23 cellular contexts compared by ENCODE assay signal in genomic region chr15:78110096-78110495, GRCh38. TPM values are rescaled to one million over a fixed set of nuclear protein-coding genes. Genes with fewer than 3 reads are reported as not detected.
DNase-seq lines count a peak whose midpoint lies in the region; ATAC-seq, FAIRE-seq and TF ChIP-seq lines count a peak whose summit lies in the region.
"Had no signal": no experiment of that assay in that cellular context is flagged by ENCODE, and none has a peak within 500 bp of the region (broad histone marks: within the 10 kb centered on the region; RNA-seq: fewer than 3 reads in every experiment).

No MANE protein-coding gene starts in this region.

- H3K4me3 ChIP-seq in right lobe of liver (no peak overlapping the region), HepG2 (replicated peaks in 1 of 3; ENCODE audit: insufficient read depth in 1 of 3, low read depth in 2 of 3, low read length in 3 of 3) (no peak overlapping the region), spleen (no peak overlapping the region), smooth muscle cell (no peak overlapping the region)
- H3K4me3 ChIP-seq: BLaER1, GM23338 had no signal

- H3K27ac Mint-ChIP-seq in nephron progenitor cell: peak overlapping the region; percentile 62
- H3K27ac Mint-ChIP-seq: CD4-positive, alpha-beta memory T cell; GM23338 had no signal

- no TSS peak for BruUV-seq in HepG2 (replicated peaks; lab: Mats Ljungman, UMichigan)

- FAIRE-seq in HepG2 (lab: Jason Lieb, UNC): no peak
- FAIRE-seq: GM12892, GM18507, H54, HTR-8/SVneo had no signal

- ATAC-seq in right lobe of liver (no peak), HepG2 (no peak), GM21528 (IDR thresholded peaks at IDR 0.05; ENCODE audit: low FRiP score, unreplicated experiment) (no peak)
- ATAC-seq: GM23338 had no signal

- peak in 2 of 3 donors; percentile 15 to 38 for DNase-seq in right lobe of liver
- no peak for DNase-seq in HepG2 (ENCODE audit: low spot score)
- DNase-seq in nephron progenitor cell: no peak
- peak; percentile 64 for DNase-seq in spleen
- no peak for DNase-seq in smooth muscle cell (lab: John Stamatoyannopoulos, UW; ENCODE audit: unreplicated experiment)
- DNase-seq in activated CD4-positive, alpha-beta T cell treated with anti-CD3 and anti-CD28 coated beads, Interleukin-2, amount 50 U/mL, for 48 hours: no peak
- DNase-seq: 8988T; CD4-positive, alpha-beta memory T cell; DMS153; DMS79; GDM1; HCEC 1CT had no signal

- H3K79me2 ChIP-seq in HepG2 (ENCODE audit: insufficient read depth, low read length) (no peaks in the 10 kb centered on the region), smooth muscle cell (ENCODE audit: low read depth) (no peaks in the 10 kb centered on the region)

- no peak for TF ChIP-seq CTCF in right lobe of liver (IDR thresholded peaks at IDR 0.05)
- TF ChIP-seq CTCF in HepG2 (CRISPR knock-in tag; IDR thresholded peaks at IDR 0.05): no peak
- no peak for TF ChIP-seq CTCF in nephron progenitor cell (IDR thresholded peaks at IDR 0.05)
- TF ChIP-seq CTCF in spleen (IDR thresholded peaks at IDR 0.05 in 8 of 11, conservative IDR thresholded peaks at IDR 0.05 in 3 of 11): no peak
- no peak for TF ChIP-seq CTCF in smooth muscle cell (IDR thresholded peaks at IDR 0.05; ENCODE audit: borderline replicate concordance, insufficient read depth, poor library complexity, severe bottlenecking)

- TF ChIP-seq POLR2A in right lobe of liver (IDR thresholded peaks at IDR 0.05) (no peak), HepG2 (IDR thresholded peaks at IDR 0.05; ENCODE audit: insufficient read depth in 1 of 2, low read depth in 2 of 2, low read length in 2 of 2) (no peak), spleen (IDR thresholded peaks at IDR 0.05) (no peak)

- H3F3A ChIP-seq in smooth muscle cell (ENCODE audit: low read depth): no peaks in the 10 kb centered on the region

- H2AFZ ChIP-seq in HepG2 (ENCODE audit: low read length) (no peak overlapping the region), smooth muscle cell (ENCODE audit: low read depth) (no peak overlapping the region)
- H2AFZ ChIP-seq: GM23338 had no signal

- H3K27ac ChIP-seq in right lobe of liver (no peak overlapping the region), HepG2 (ENCODE audit: extremely low read length, insufficient read depth, low read length) (no peak overlapping the region), spleen (no peak overlapping the region), smooth muscle cell (ENCODE audit: low read depth) (no peak overlapping the region)
- H3K27ac ChIP-seq: BLaER1 had no signal

- intact Hi-C loops in right lobe of liver (cut with DNase I): loop anchor here (5.0 kb wide), 3 partner anchors 82 to 127 kb away; no protein-coding TSS in a partner anchor
- intact Hi-C loops in HepG2 (cut with micrococcal nuclease; ENCODE audit: unreplicated experiment): no loop called here
- intact Hi-C loops in spleen (cut with DNase I; ENCODE audit: low total_unique reads): loop anchor here (5.0 kb wide), 2 partner anchors 82 to 312 kb away; no protein-coding TSS in a partner anchor

- no peak for TF ChIP-seq EP300 in HepG2 (IDR thresholded peaks at IDR 0.05; ENCODE audit: low read depth in 2 of 2, low read length in 2 of 2)
- no peak for TF ChIP-seq EP300 in HepG2 (CRISPR knock-in tag; IDR thresholded peaks at IDR 0.05; ENCODE audit: borderline replicate concordance)

- H3K9ac ChIP-seq in HepG2 (ENCODE audit: insufficient read depth, low read depth, low read length): no peak overlapping the region
- no peak overlapping the region for H3K9ac ChIP-seq in smooth muscle cell (ENCODE audit: low read depth)
- H3K9ac ChIP-seq: BLaER1 had no signal

- no peaks in the 10 kb centered on the region for H3K27me3 Mint-ChIP-seq in nephron progenitor cell (ENCODE audit: low read depth, poor library complexity)

- H3K4me1 ChIP-seq in right lobe of liver (no peaks in the 10 kb centered on the region), HepG2 (ENCODE audit: insufficient read depth, low read length) (peaks cover 15% of the 10 kb centered on the region), spleen (peaks cover under 1 to 34% (median 21%) of the 10 kb centered on the region in 6 donors), smooth muscle cell (ENCODE audit: low read depth) (no peaks in the 10 kb centered on the region)

- no peak overlapping the region for H3K4me3 Mint-ChIP-seq in nephron progenitor cell
- H3K4me3 Mint-ChIP-seq: CD14-positive monocyte; CD4-positive, alpha-beta memory T cell; GM23338 had no signal

- H3K27me3 ChIP-seq in right lobe of liver (no peaks in the 10 kb centered on the region), HepG2 (ENCODE audit: control insufficient read depth in 1 of 2, insufficient read depth in 2 of 2, low read length in 2 of 2) (no peaks in the 10 kb centered on the region), spleen (replicated peaks in 1 of 7) (no peaks in the 10 kb centered on the region), smooth muscle cell (ENCODE audit: low read depth) (no peaks in the 10 kb centered on the region)
- H3K27me3 ChIP-seq: BLaER1 had no signal

- no peak overlapping the region for H3K4me2 ChIP-seq in HepG2 (ENCODE audit: low read depth, low read length)
- no peak overlapping the region for H3K4me2 ChIP-seq in smooth muscle cell
- H3K4me2 ChIP-seq: BLaER1, GM23338 had no signal

- no CpG with 5 or more reads among the region's 6 CpGs for WGBS in right lobe of liver (ENCODE audit: insufficient coverage, low coverage, low lambda C conversion rate, missing lambda C conversion rate)
- 72% methylated on average over 5 of the region's 6 CpGs for WGBS in HepG2 (ENCODE audit: low lambda C conversion rate)
- WGBS in spleen, 5 donors: 91 to 98% (median 96%) methylated on average over 4 to 6 of the region's 6 CpGs
- WGBS in smooth muscle cell (ENCODE audit: low lambda C conversion rate): 92% methylated on average over 6 of the region's 6 CpGs

- peaks cover 6% of the 10 kb centered on the region for H3K36me3 Mint-ChIP-seq in nephron progenitor cell (ENCODE audit: low read depth)
- H3K36me3 Mint-ChIP-seq: CD14-positive monocyte; CD4-positive, alpha-beta memory T cell had no signal

- no peaks in the 10 kb centered on the region for H3K9me3 Mint-ChIP-seq in nephron progenitor cell
- H3K9me3 Mint-ChIP-seq: CD14-positive monocyte; CD4-positive, alpha-beta memory T cell; GM23338 had no signal

- H3K4me1 Mint-ChIP-seq in nephron progenitor cell: peaks cover 23% of the 10 kb centered on the region

- H3K9me3 ChIP-seq in right lobe of liver (no peaks in the 10 kb centered on the region), HepG2 (ENCODE audit: low read length) (no peaks in the 10 kb centered on the region), spleen (no peaks in the 10 kb centered on the region), smooth muscle cell (replicated peaks; ENCODE audit: low read depth) (no peaks in the 10 kb centered on the region)
- H3K9me3 ChIP-seq: BLaER1 had no signal

- POLR2A ChIA-PET in HepG2 (lab: Yijun Ruan, JAX): no interaction called here

- no peak for TF ChIP-seq RAD21 in HepG2 (CRISPR knock-in tag; IDR thresholded peaks at IDR 0.05)

- H3K36me3 ChIP-seq in right lobe of liver (no peaks in the 10 kb centered on the region), HepG2 (replicated peaks in 1 of 2; ENCODE audit: control insufficient read depth in 1 of 2, insufficient read depth in 2 of 2, low read length in 2 of 2) (no peaks in the 10 kb centered on the region), spleen (no peaks in the 10 kb centered on the region), smooth muscle cell (ENCODE audit: low read depth) (no peaks in the 10 kb centered on the region)
- H3K36me3 ChIP-seq: BLaER1 had no signal

- CTCF ChIA-PET in HepG2 (lab: Yijun Ruan, JAX; ENCODE audit: low intra/inter-chr PET ratio, low total read pairs): interaction anchor here (2.4 kb wide), 1 partner anchor 110 kb away, joined by 29 read pairs; no protein-coding TSS in a partner anchor

- in situ Hi-C loops in HepG2 (cut with HindIII; ENCODE audit: extremely low pct_ligation_motif_present, low pct_unique_long_range_greater_than_20kb): loop anchor here (5.0 kb wide), 2 partner anchors 87 to 132 kb away; no protein-coding TSS in a partner anchor

- H4K20me1 ChIP-seq in HepG2 (ENCODE audit: insufficient read depth, low read length) (no peaks in the 10 kb centered on the region), smooth muscle cell (ENCODE audit: low read depth) (no peaks in the 10 kb centered on the region)
- H4K20me1 ChIP-seq: BLaER1 had no signal

RNA-seq across cellular contexts. Expression of gene SH2D7, which starts 17.7 kb away (rescaled TPM):
- not detected for total RNA-seq in right lobe of liver
- total RNA-seq in HepG2 (2016; rRNA removed; fragmentation: Illumina TruSeq; extraction: Trizol): not detected in 2 replicates
- not detected in 2 replicates for total RNA-seq in HepG2 (2016; cell fraction: cytosol; rRNA removed; fragmentation: Illumina TruSeq; extraction: Trizol; ENCODE audit: low read depth)
- not detected in 2 replicates for total RNA-seq in HepG2 (2016; cell fraction: insoluble cytoplasmic fraction; rRNA removed; fragmentation: Illumina TruSeq; extraction: Trizol)
- total RNA-seq in HepG2 (2016; cell fraction: membrane; rRNA removed; fragmentation: Illumina TruSeq; extraction: Trizol): not detected in 2 replicates
- total RNA-seq in HepG2 (2016; cell fraction: nucleus; rRNA removed; fragmentation: Illumina TruSeq; extraction: Trizol): not detected in 2 replicates
- not detected in 2 replicates for polyA plus RNA-seq in HepG2 (2011; rRNA removed)
- polyA plus RNA-seq in HepG2 (2011; cell fraction: cytosol; rRNA removed): not detected in 2 replicates
- not detected in 2 replicates for polyA plus RNA-seq in HepG2 (2011; cell fraction: nucleus; rRNA removed)
- 0.05 TPM in 1 of 2 replicates, not detected in the other for polyA plus RNA-seq in HepG2 (2012)
- not detected in 2 replicates for polyA plus RNA-seq in HepG2 (2016; cell fraction: cytosol; fragmentation: Illumina TruSeq; extraction: Trizol; ENCODE audit: low read depth)
- not detected in 2 replicates for polyA plus RNA-seq in HepG2 (2016; cell fraction: insoluble cytoplasmic fraction; fragmentation: Illumina TruSeq; extraction: Trizol; ENCODE audit: low read depth)
- polyA plus RNA-seq in HepG2 (2016; cell fraction: membrane; fragmentation: Illumina TruSeq; extraction: Trizol; ENCODE audit: low read depth): not detected in 2 replicates
- polyA plus RNA-seq in HepG2 (2016; cell fraction: nucleus; fragmentation: Illumina TruSeq; extraction: Trizol; ENCODE audit: insufficient read depth, low read depth): not detected in 2 replicates
- polyA minus RNA-seq in HepG2 (2011; rRNA and poly(A)+ RNA removed; ENCODE audit: low replicate concordance): not detected in 2 replicates
- not detected in 2 replicates for polyA minus RNA-seq in HepG2 (2011; cell fraction: cytosol; rRNA and poly(A)+ RNA removed)
- not detected in 2 replicates for polyA minus RNA-seq in HepG2 (2011; cell fraction: nucleus; rRNA and poly(A)+ RNA removed)
- total RNA-seq in spleen: not detected
- polyA plus RNA-seq in spleen: not detected
- not detected in 2 replicates for total RNA-seq in smooth muscle cell
- 0.07 and 0.34 TPM in 2 replicates for polyA plus RNA-seq in smooth muscle cell
- total RNA-seq: A673; CD4-positive, alpha-beta memory T cell; Daoy; GM23338 had no signal
- polyA plus RNA-seq: AG04450; CD14-positive monocyte; CD4-positive, alpha-beta memory T cell had no signal

RNA-seq across cellular contexts. Expression of gene CIB2, which starts 21.1 kb away (rescaled TPM):
- 1 to 10 TPM in 2 of 6 experiments, under 1 TPM in 3, not detected in 1; 0.22 to 1.3 (median 0.74) TPM for total RNA-seq in right lobe of liver
- 1.5 and 1.8 TPM in 2 replicates for total RNA-seq in HepG2 (2016; rRNA removed; fragmentation: Illumina TruSeq; extraction: Trizol)
- 6.0 and 7.3 TPM in 2 replicates for total RNA-seq in HepG2 (2016; cell fraction: cytosol; rRNA removed; fragmentation: Illumina TruSeq; extraction: Trizol; ENCODE audit: low read depth)
- 1.6 and 2.2 TPM in 2 replicates for total RNA-seq in HepG2 (2016; cell fraction: insoluble cytoplasmic fraction; rRNA removed; fragmentation: Illumina TruSeq; extraction: Trizol)
- 6.9 and 9.0 TPM in 2 replicates for total RNA-seq in HepG2 (2016; cell fraction: membrane; rRNA removed; fragmentation: Illumina TruSeq; extraction: Trizol)
- 0.63 and 0.84 TPM in 2 replicates for total RNA-seq in HepG2 (2016; cell fraction: nucleus; rRNA removed; fragmentation: Illumina TruSeq; extraction: Trizol)
- polyA plus RNA-seq in HepG2 (2011; rRNA removed): 1.4 and 4.5 TPM in 2 replicates
- 1.5 and 2.4 TPM in 2 replicates for polyA plus RNA-seq in HepG2 (2011; cell fraction: cytosol; rRNA removed)
- 0.19 and 0.87 TPM in 2 replicates for polyA plus RNA-seq in HepG2 (2011; cell fraction: nucleus; rRNA removed)
- 2.2 and 3.7 TPM in 2 replicates for polyA plus RNA-seq in HepG2 (2012)
- 13.6 and 14.5 TPM in 2 replicates for polyA plus RNA-seq in HepG2 (2016; cell fraction: cytosol; fragmentation: Illumina TruSeq; extraction: Trizol; ENCODE audit: low read depth)
- 3.1 and 4.0 TPM in 2 replicates for polyA plus RNA-seq in HepG2 (2016; cell fraction: insoluble cytoplasmic fraction; fragmentation: Illumina TruSeq; extraction: Trizol; ENCODE audit: low read depth)
- 13.2 TPM in 2 replicates for polyA plus RNA-seq in HepG2 (2016; cell fraction: membrane; fragmentation: Illumina TruSeq; extraction: Trizol; ENCODE audit: low read depth)
- 2.5 and 2.6 TPM in 2 replicates for polyA plus RNA-seq in HepG2 (2016; cell fraction: nucleus; fragmentation: Illumina TruSeq; extraction: Trizol; ENCODE audit: insufficient read depth, low read depth)
- polyA minus RNA-seq in HepG2 (2011; rRNA and poly(A)+ RNA removed; ENCODE audit: low replicate concordance): 1.3 and 2.2 TPM in 2 replicates
- 1.8 TPM in 1 of 2 replicates, not detected in the other for polyA minus RNA-seq in HepG2 (2011; cell fraction: cytosol; rRNA and poly(A)+ RNA removed)
- polyA minus RNA-seq in HepG2 (2011; cell fraction: nucleus; rRNA and poly(A)+ RNA removed): 0.77 TPM in 1 of 2 replicates, not detected in the other
- total RNA-seq in spleen: 1 to 10 TPM; 1.0 to 5.0 (median 3.5) TPM
- 1 to 10 TPM; 1.7 to 3.2 (median 3.1) TPM for polyA plus RNA-seq in spleen
- 17.7 and 20.9 TPM in 2 replicates for total RNA-seq in smooth muscle cell
- 21.7 and 29.3 TPM in 2 replicates for polyA plus RNA-seq in smooth muscle cell

RNA-seq across cellular contexts. Expression of gene TBC1D2B, which starts 32.6 kb away (rescaled TPM):
- total RNA-seq in right lobe of liver (10 to 100 TPM; 23.7 to 81.4 (median 29.6) TPM), HepG2 (2016; rRNA removed; fragmentation: Illumina TruSeq; extraction: Trizol) (7.9 and 10.1 TPM in 2 replicates), spleen (100 to 1,000 TPM in 5 of 7 donors, 10 to 100 TPM in 2; 88.7 to 131 (median 106) TPM), smooth muscle cell (19.4 and 31.9 TPM in 2 replicates)
- 4.1 and 5.1 TPM in 2 replicates for total RNA-seq in HepG2 (2016; cell fraction: cytosol; rRNA removed; fragmentation: Illumina TruSeq; extraction: Trizol; ENCODE audit: low read depth)
- total RNA-seq in HepG2 (2016; cell fraction: insoluble cytoplasmic fraction; rRNA removed; fragmentation: Illumina TruSeq; extraction: Trizol): 7.4 and 10.4 TPM in 2 replicates
- total RNA-seq in HepG2 (2016; cell fraction: membrane; rRNA removed; fragmentation: Illumina TruSeq; extraction: Trizol): 4.5 and 5.3 TPM in 2 replicates
- 12.1 and 12.6 TPM in 2 replicates for total RNA-seq in HepG2 (2016; cell fraction: nucleus; rRNA removed; fragmentation: Illumina TruSeq; extraction: Trizol)
- polyA plus RNA-seq in HepG2 (2011; rRNA removed) (14.4 and 18.8 TPM in 2 replicates), spleen (10 to 100 TPM in 2 of 3 donors, 1 to 10 TPM in 1; 9.4 to 19.4 (median 10.0) TPM), smooth muscle cell (14.2 and 16.1 TPM in 2 replicates)
- 8.9 and 11.2 TPM in 2 replicates for polyA plus RNA-seq in HepG2 (2011; cell fraction: cytosol; rRNA removed)
- polyA plus RNA-seq in HepG2 (2011; cell fraction: nucleus; rRNA removed): 36.0 and 41.0 TPM in 2 replicates
- polyA plus RNA-seq in HepG2 (2012): 7.6 and 13.3 TPM in 2 replicates
- 0.70 and 0.78 TPM in 2 replicates for polyA plus RNA-seq in HepG2 (2016; cell fraction: cytosol; fragmentation: Illumina TruSeq; extraction: Trizol; ENCODE audit: low read depth)
- 5.9 and 9.0 TPM in 2 replicates for polyA plus RNA-seq in HepG2 (2016; cell fraction: insoluble cytoplasmic fraction; fragmentation: Illumina TruSeq; extraction: Trizol; ENCODE audit: low read depth)
- 1.7 and 1.9 TPM in 2 replicates for polyA plus RNA-seq in HepG2 (2016; cell fraction: membrane; fragmentation: Illumina TruSeq; extraction: Trizol; ENCODE audit: low read depth)
- polyA plus RNA-seq in HepG2 (2016; cell fraction: nucleus; fragmentation: Illumina TruSeq; extraction: Trizol; ENCODE audit: insufficient read depth, low read depth): 16.5 and 18.2 TPM in 2 replicates
- polyA minus RNA-seq in HepG2 (2011; rRNA and poly(A)+ RNA removed; ENCODE audit: low replicate concordance): 27.1 and 31.4 TPM in 2 replicates
- 8.7 and 10.4 TPM in 2 replicates for polyA minus RNA-seq in HepG2 (2011; cell fraction: cytosol; rRNA and poly(A)+ RNA removed)
- polyA minus RNA-seq in HepG2 (2011; cell fraction: nucleus; rRNA and poly(A)+ RNA removed): 28.2 and 32.3 TPM in 2 replicates

RNA-seq across cellular contexts. Expression of gene IDH3A, which starts 39.1 kb away (rescaled TPM):
- 10 to 100 TPM; 22.0 to 46.5 (median 34.6) TPM for total RNA-seq in right lobe of liver
- total RNA-seq in HepG2 (2016; rRNA removed; fragmentation: Illumina TruSeq; extraction: Trizol): 50.7 and 130 TPM in 2 replicates
- total RNA-seq in HepG2 (2016; cell fraction: cytosol; rRNA removed; fragmentation: Illumina TruSeq; extraction: Trizol; ENCODE audit: low read depth): 6.5 and 9.4 TPM in 2 replicates
- 50.0 and 88.2 TPM in 2 replicates for total RNA-seq in HepG2 (2016; cell fraction: insoluble cytoplasmic fraction; rRNA removed; fragmentation: Illumina TruSeq; extraction: Trizol)
- 14.4 and 16.1 TPM in 2 replicates for total RNA-seq in HepG2 (2016; cell fraction: membrane; rRNA removed; fragmentation: Illumina TruSeq; extraction: Trizol)
- total RNA-seq in HepG2 (2016; cell fraction: nucleus; rRNA removed; fragmentation: Illumina TruSeq; extraction: Trizol): 30.4 and 30.8 TPM in 2 replicates
- polyA plus RNA-seq in HepG2 (2011; rRNA removed): 34.2 and 40.7 TPM in 2 replicates
- polyA plus RNA-seq in HepG2 (2011; cell fraction: cytosol; rRNA removed): 25.1 and 40.0 TPM in 2 replicates
- polyA plus RNA-seq in HepG2 (2011; cell fraction: nucleus; rRNA removed): 22.1 and 25.9 TPM in 2 replicates
- 43.6 and 58.5 TPM in 2 replicates for polyA plus RNA-seq in HepG2 (2012)
- 5.2 and 7.2 TPM in 2 replicates for polyA plus RNA-seq in HepG2 (2016; cell fraction: cytosol; fragmentation: Illumina TruSeq; extraction: Trizol; ENCODE audit: low read depth)
- polyA plus RNA-seq in HepG2 (2016; cell fraction: insoluble cytoplasmic fraction; fragmentation: Illumina TruSeq; extraction: Trizol; ENCODE audit: low read depth): 87.0 and 90.5 TPM in 2 replicates
- 13.0 and 13.1 TPM in 2 replicates for polyA plus RNA-seq in HepG2 (2016; cell fraction: membrane; fragmentation: Illumina TruSeq; extraction: Trizol; ENCODE audit: low read depth)
- polyA plus RNA-seq in HepG2 (2016; cell fraction: nucleus; fragmentation: Illumina TruSeq; extraction: Trizol; ENCODE audit: insufficient read depth, low read depth): 42.0 and 56.1 TPM in 2 replicates
- 25.1 and 123 TPM in 2 replicates for polyA minus RNA-seq in HepG2 (2011; rRNA and poly(A)+ RNA removed; ENCODE audit: low replicate concordance)
- polyA minus RNA-seq in HepG2 (2011; cell fraction: cytosol; rRNA and poly(A)+ RNA removed): 28.9 and 36.8 TPM in 2 replicates
- 20.3 and 30.1 TPM in 2 replicates for polyA minus RNA-seq in HepG2 (2011; cell fraction: nucleus; rRNA and poly(A)+ RNA removed)
- 10 to 100 TPM; 63.9 to 90.7 (median 74.0) TPM for total RNA-seq in spleen
- 10 to 100 TPM; 27.6 to 36.5 (median 31.7) TPM for polyA plus RNA-seq in spleen
- total RNA-seq in smooth muscle cell: 56.9 and 74.5 TPM in 2 replicates
- 31.3 and 33.6 TPM in 2 replicates for polyA plus RNA-seq in smooth muscle cell

Comparison
In these comparisons a context has a peak if more than half of its experiments do, and no peak if none do; other contexts are left out.
1. DNase-seq: peak in right lobe of liver (2 of 3) and spleen (single experiment); none in HepG2 (single experiment), nephron progenitor cell (single experiment), smooth muscle cell (single experiment) and activated CD4-positive, alpha-beta T cell treated with anti-CD3 and anti-CD28 coated beads, Interleukin-2, amount 50 U/mL, for 48 hours (0 of 2).